Comparison of ENCODE assay signal across 15 cellular contexts in the genomic region with DNA sequence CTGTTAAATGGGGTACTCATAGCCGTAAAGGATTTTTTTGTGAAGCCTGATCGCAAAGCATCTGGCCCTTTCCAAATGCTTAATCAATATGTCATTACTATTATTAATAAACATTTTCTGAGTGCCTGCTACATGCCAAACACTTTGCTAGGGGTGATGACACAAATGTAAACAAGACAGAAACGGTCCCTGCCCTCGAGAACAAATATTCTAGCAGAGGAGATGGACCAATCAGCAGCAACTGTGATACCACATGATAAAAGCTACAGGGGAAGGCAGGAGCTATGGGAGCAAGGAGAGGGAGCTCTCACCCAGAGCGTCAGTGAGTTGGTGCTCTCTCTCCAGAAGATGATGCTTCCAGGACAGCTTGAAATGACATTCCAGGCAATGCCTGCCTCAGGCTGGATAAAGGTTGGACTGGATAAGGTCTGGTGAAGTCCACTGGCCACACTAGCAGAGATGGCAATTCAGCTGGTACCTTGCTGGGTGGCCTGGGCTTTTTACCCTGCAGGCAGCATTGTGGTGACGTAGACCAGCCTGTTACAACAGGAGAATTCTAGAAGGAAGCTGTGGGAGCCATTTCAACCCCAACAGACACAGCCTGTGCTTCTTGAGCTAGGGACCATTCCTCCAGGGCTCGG.
"Had no signal": no experiment of that assay in that cellular context is flagged by ENCODE, and none has a peak within 500 bp of the region (broad histone marks: within the 10 kb centered on the region; RNA-seq: fewer than 3 reads in every experiment).

No MANE protein-coding gene starts in this region.

- H3K9me3 Mint-ChIP-seq: activated T-helper 1 cell treated with anti-CD3 and anti-CD28 coated beads, Interleukin-12 subunit alpha, Interleukin-12 subunit beta, Interleukin-2, Interleukin-4 antibody, amounts not matched to agents 30 ng/mL and 10 ng/mL and 1 ng/mL, durations not matched to agents 14 hours and 24 hours and 36 hours; stimulated activated effector memory CD8-positive, alpha-beta T cell treated with anti-CD3 and anti-CD28 coated beads, Interleukin-12 subunit alpha, Interleukin-12 subunit beta, amount 100 ng/mL, for 72 hours; T-helper 2 cell treated with Interferon-gamma antibody and Interleukin-4, amounts not matched to agents 5 μg/mL and 100 μg/mL, for 36 hours had no signal

- H3K36me3 Mint-ChIP-seq: stimulated activated effector memory CD8-positive, alpha-beta T cell treated with anti-CD3 and anti-CD28 coated beads, Interleukin-12 subunit alpha, Interleukin-12 subunit beta, amount 100 ng/mL, for 72 hours had no signal

- DNase-seq: activated CD4-positive, CD25-positive, alpha-beta regulatory T cell; activated naive CD4-positive, alpha-beta T cell treated with Interleukin-2 at 50 U/mL for 16 hours; anterior cingulate cortex; dermis blood vessel endothelial cell; heart right ventricle; mucosa of descending colon; naive thymus-derived CD4-positive, alpha-beta T cell; pancreas; stimulated activated CD4-positive, alpha-beta T cell treated with anti-CD3 and anti-CD28 coated beads, Interleukin-12 subunit alpha, Interleukin-12 subunit beta, amount 100 ng/mL, for 4 hours; thyroid gland had no signal

- ATAC-seq: gastroesophageal sphincter; heart right ventricle; mucosa of descending colon; naive thymus-derived CD4-positive, alpha-beta T cell; pancreas; stimulated activated effector memory CD8-positive, alpha-beta T cell treated with anti-CD3 and anti-CD28 coated beads, Interleukin-12 subunit alpha, Interleukin-12 subunit beta, amount 100 ng/mL, for 72 hours had no signal

- H3K9me3 ChIP-seq: gastroesophageal sphincter, heart right ventricle, mucosa of descending colon, pancreas, thyroid gland had no signal

- H3K27me3 ChIP-seq: gastroesophageal sphincter, heart right ventricle, pancreas, thyroid gland had no signal

- FAIRE-seq: pancreas, urothelium cell line had no signal

- H3K27ac Mint-ChIP-seq: activated T-helper 1 cell treated with anti-CD3 and anti-CD28 coated beads, Interleukin-12 subunit alpha, Interleukin-12 subunit beta, Interleukin-2, Interleukin-4 antibody, amounts not matched to agents 30 ng/mL and 10 ng/mL and 1 ng/mL, durations not matched to agents 14 hours and 24 hours and 36 hours; naive thymus-derived CD4-positive, alpha-beta T cell; stimulated activated effector memory CD8-positive, alpha-beta T cell treated with anti-CD3 and anti-CD28 coated beads, Interleukin-12 subunit alpha, Interleukin-12 subunit beta, amount 100 ng/mL, for 72 hours; T-helper 2 cell treated with Interferon-gamma antibody and Interleukin-4, amounts not matched to agents 5 μg/mL and 100 μg/mL, for 36 hours had no signal

- H3K36me3 ChIP-seq: gastroesophageal sphincter, pancreas, thyroid gland had no signal

- H3K27ac ChIP-seq: pancreas, thyroid gland had no signal

- H3K4me3 Mint-ChIP-seq: activated T-helper 1 cell treated with anti-CD3 and anti-CD28 coated beads, Interleukin-12 subunit alpha, Interleukin-12 subunit beta, Interleukin-2, Interleukin-4 antibody, amounts not matched to agents 30 ng/mL and 10 ng/mL and 1 ng/mL, durations not matched to agents 14 hours and 24 hours and 36 hours; naive thymus-derived CD4-positive, alpha-beta T cell; stimulated activated effector memory CD8-positive, alpha-beta T cell treated with anti-CD3 and anti-CD28 coated beads, Interleukin-12 subunit alpha, Interleukin-12 subunit beta, amount 100 ng/mL, for 72 hours; T-helper 2 cell treated with Interferon-gamma antibody and Interleukin-4, amounts not matched to agents 5 μg/mL and 100 μg/mL, for 36 hours had no signal

- H3K4me1 ChIP-seq: pancreas had no signal

- H3K4me3 ChIP-seq: gastroesophageal sphincter, heart right ventricle, mucosa of descending colon, pancreas, thyroid gland had no signal
